Comparison of ENCODE assay signal across 12 cellular contexts in the genomic region with DNA sequence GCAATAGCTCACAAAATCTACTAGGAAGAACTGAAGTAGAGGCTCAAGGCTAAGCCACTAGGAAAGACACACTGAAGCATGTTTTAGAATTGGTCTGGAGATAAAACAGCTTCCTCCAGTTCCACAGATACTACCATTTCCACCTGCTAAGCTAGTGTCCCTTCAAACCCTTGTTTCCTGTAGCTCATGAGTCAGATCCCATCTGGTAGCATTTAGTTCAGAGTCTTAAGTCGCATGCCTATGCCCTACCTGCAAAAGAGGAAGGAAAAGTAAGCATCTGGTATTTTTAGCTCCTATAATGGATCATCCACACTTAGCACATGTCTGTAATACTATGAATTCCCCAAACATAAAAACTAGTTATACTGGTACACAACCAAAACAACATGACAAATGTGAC.
DNase-seq lines count a peak whose midpoint lies in the region; ATAC-seq lines count a peak whose summit lies in the region.
"Had no signal": no experiment of that assay in that cellular context is flagged by ENCODE, and none has a peak within 500 bp of the region (broad histone marks: within the 10 kb centered on the region; RNA-seq: fewer than 3 reads in every experiment).

No MANE protein-coding gene starts in this region.

- in situ Hi-C loops in KBM-7 (cut with MboI; ENCODE audit: low pct_unique_long_range_greater_than_20kb, low sequenced_read_pairs): no loop called here

- peak; percentile 90 for DNase-seq in KBM-7
- DNase-seq in dermis blood vessel endothelial cell: peak; percentile 67
- DNase-seq in CD1c-positive myeloid dendritic cell (ENCODE audit: extremely low spot score): no peak
- DNase-seq in GM19240 (ENCODE audit: insufficient read length, low spot score): no peak
- DNase-seq in NCI-H2081 (lab: John Stamatoyannopoulos, UW): no peak
- DNase-seq: activated CD4-positive, alpha-beta T cell treated with anti-CD3 and anti-CD28 coated beads, Interleukin-2, amount 10 ng/mL, durations not matched to agents 7 days and 5 days; effector CD8-positive, alpha-beta T cell; nephron progenitor cell; sigmoid colon had no signal

- ATAC-seq in GM18499 (IDR thresholded peaks at IDR 0.05; ENCODE audit: insufficient read depth, unreplicated experiment): peak; percentile 80
- ATAC-seq in GM21723 (IDR thresholded peaks at IDR 0.05; ENCODE audit: unreplicated experiment): peak; percentile 68
- no peak for ATAC-seq in GM19395 (IDR thresholded peaks at IDR 0.05; ENCODE audit: unreplicated experiment)

Comparison
In these comparisons a context has a peak if more than half of its experiments do, and no peak if none do; other contexts are left out.
1. DNase-seq: peak in KBM-7 (single experiment) and dermis blood vessel endothelial cell (single experiment); none in CD1c-positive myeloid dendritic cell (single experiment), GM19240 (single experiment) and NCI-H2081 (0 of 2).